In the genomic region with DNA sequence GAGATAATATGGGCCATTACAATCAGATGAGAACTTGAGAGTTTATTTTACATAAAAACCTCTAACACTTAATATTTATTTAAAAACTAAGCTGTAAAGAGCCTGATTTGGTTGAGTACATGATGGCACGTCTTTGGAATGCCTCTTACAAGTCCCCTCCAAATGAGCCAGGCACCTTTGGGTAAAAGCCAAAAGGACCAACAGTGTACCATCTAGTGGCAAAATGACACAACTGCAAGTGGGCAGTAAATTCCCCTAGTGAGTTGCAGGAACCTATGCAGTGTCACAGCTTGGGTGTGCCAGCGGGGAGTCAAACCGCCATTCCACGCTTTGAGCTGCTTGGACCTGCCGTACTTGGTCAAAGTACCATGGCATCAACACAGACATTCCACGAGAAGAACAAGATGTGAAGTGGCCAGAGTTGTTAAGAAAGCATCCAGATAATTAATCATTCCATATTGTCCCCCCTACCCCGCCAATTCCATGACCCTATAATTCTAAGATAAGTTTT, we compare ENCODE assay signal across 8 cellular contexts.
DNase-seq lines count a peak whose midpoint lies in the region; ATAC-seq and TF ChIP-seq lines count a peak whose summit lies in the region.

No MANE protein-coding gene starts in this region.

- TF ChIP-seq CTCF in GM13976 (IDR thresholded peaks at IDR 0.05; ENCODE audit: borderline replicate concordance, control extremely low read depth, extremely low read depth, insufficient read depth, missing control alignments) (peak; percentile 73), retinal pigment epithelial cell (conservative IDR thresholded peaks at IDR 0.05; ENCODE audit: low read depth, low read length) (peak; percentile 92)

- H3K27ac ChIP-seq in BLaER1 (no peak overlapping the region), right cardiac atrium (ENCODE audit: low read length) (peak overlapping the region; percentile 88)

- H3K4me2 ChIP-seq in BLaER1: peak overlapping the region; percentile 62

- DNase-seq in GM13976 (ENCODE audit: low spot score) (peak; percentile 71), NOMO-1 (lab: John Stamatoyannopoulos, UW; ENCODE audit: unreplicated experiment in 2 of 2) (peak; percentile 14 to 56), amniotic stem cell (lab: John Stamatoyannopoulos, UW) (peak; percentile 4), right cardiac atrium (peak; percentile 40 to 67 (median 60)), retinal pigment epithelial cell (ENCODE audit: low read depth) (peak; percentile 39)

- intact Hi-C loops in right cardiac atrium (cut with DNase I): no loop called here

- in situ Hi-C loops in GM13976 (cut with MboI; ENCODE audit: low sequenced_read_pairs, unreplicated experiment): no loop called here

- H3K9me3 ChIP-seq in BLaER1: no peaks in the 10 kb centered on the region
- no peaks in the 10 kb centered on the region for H3K9me3 ChIP-seq in right cardiac atrium (ENCODE audit: control insufficient read depth, low read length)

- H4K20me1 ChIP-seq in BLaER1: no peaks in the 10 kb centered on the region

- H3K4me3 ChIP-seq in BLaER1 (no peak overlapping the region), right cardiac atrium (ENCODE audit: low read length) (no peak overlapping the region), retinal pigment epithelial cell (ENCODE audit: low read length) (no peak overlapping the region)

- H3K9ac ChIP-seq in BLaER1: no peak overlapping the region

- H3K36me3 ChIP-seq in BLaER1: no peaks in the 10 kb centered on the region

- peaks cover 78% of the 10 kb centered on the region for H3K4me1 ChIP-seq in BLaER1
- peaks cover 23% of the 10 kb centered on the region for H3K4me1 ChIP-seq in right cardiac atrium (ENCODE audit: control insufficient read depth, insufficient read depth, low read length)

- ATAC-seq in HG03196 (IDR thresholded peaks at IDR 0.05; ENCODE audit: unreplicated experiment) (peak; percentile 46), right cardiac atrium (peak; percentile 51 to 59), GM19324 (IDR thresholded peaks at IDR 0.05; ENCODE audit: low FRiP score, unreplicated experiment) (no peak)

- H3K27me3 ChIP-seq in BLaER1 (no peaks in the 10 kb centered on the region), right cardiac atrium (ENCODE audit: control insufficient read depth, insufficient read depth) (no peaks in the 10 kb centered on the region)

- 47% methylated on average over 7 of the region's 7 CpGs for WGBS in right cardiac atrium

Comparison
In these comparisons a context has a peak if more than half of its experiments do, and no peak if none do; other contexts are left out.
1. DNase-seq: peak in every context shown above with its lines; median percentile 71 in GM13976; 60 in right cardiac atrium; 39 in retinal pigment epithelial cell; 35 in NOMO-1; 4 in amniotic stem cell.